Comparison of ENCODE assay signal across 8 cellular contexts in genomic region chr2:219543596-219544358, GRCh38.
DNase-seq lines count a peak whose midpoint lies in the region; ATAC-seq lines count a peak whose summit lies in the region.

Gene CHPF (minus strand): TSS chr2:219543809. CDS start chr2:219543538, 271 bp downstream.
Gene TMEM198 (plus strand): TSS chr2:219544028. CDS start chr2:219544728, 700 bp downstream.

- H3K4me2 ChIP-seq in BLaER1 treated with 17β-estradiol and CSF1 and Interleukin-3, amounts not matched to agents 10 nM and 100 nM = peak within 1 kb of the TSS; percentile 87 to 100 (median 97)

- DNase-seq in NCI-H69 (lab: John Stamatoyannopoulos, UW) (peak; percentile 97), cortex of kidney (lab: John Stamatoyannopoulos, UW) (peak; percentile 79), left kidney (ENCODE audit: low read depth, low spot score) (peak; percentile 100)
- DNase-seq in activated CD4-positive, alpha-beta T cell treated with anti-CD3 and anti-CD28 coated beads, Interleukin-2, amount 50 U/mL, for 1 hour = peak; percentile 92
- DNase-seq in stimulated activated CD4-positive, alpha-beta T cell treated with anti-CD3 and anti-CD28 coated beads, Interleukin-1b, Interleukin-23, amount 100 ng/mL, for 48 hours = peak; percentile 97

- H3K9ac ChIP-seq in BLaER1 treated with 17β-estradiol and CSF1 and Interleukin-3, amounts not matched to agents 10 nM and 100 nM = peak within 1 kb of the TSS; percentile 54 to 85 (median 75)

- H3K9me3 ChIP-seq in BLaER1 treated with 17β-estradiol and CSF1 and Interleukin-3, amounts not matched to agents 10 nM and 100 nM (replicated peaks in 1 of 11) = no peaks in the 10 kb centered on the region

- H3K4me3 ChIP-seq in BLaER1 treated with 17β-estradiol and CSF1 and Interleukin-3, amounts not matched to agents 10 nM and 100 nM = peak within 1 kb of the TSS; percentile 71 to 81 (median 77)

- H3K27ac ChIP-seq in BLaER1 treated with 17β-estradiol and CSF1 and Interleukin-3, amounts not matched to agents 10 nM and 100 nM = peak within 1 kb of the TSS in 10 of 11 experiments; percentile 6 to 66 (median 52); a peak in 16 of 22 replicates

- H3K36me3 ChIP-seq in BLaER1 treated with 17β-estradiol and CSF1 and Interleukin-3, amounts not matched to agents 10 nM and 100 nM = peaks cover 0 to 19% (median 8%) of the 10 kb centered on the region in 11 experiments; a peak in 7 of 22 replicates

- peaks cover 18 to 48% (median 32%) of the 10 kb centered on the region in 10 experiments for H3K4me1 ChIP-seq in BLaER1 treated with 17β-estradiol and CSF1 and Interleukin-3, amounts not matched to agents 10 nM and 100 nM

- peaks cover 0 to 69% (median 29%) of the 10 kb centered on the region in 11 experiments; a peak in 19 of 22 replicates for H4K20me1 ChIP-seq in BLaER1 treated with 17β-estradiol and CSF1 and Interleukin-3, amounts not matched to agents 10 nM and 100 nM

- peaks cover 22 to 40% (median 33%) of the 10 kb centered on the region in 11 experiments; a peak in 18 of 22 replicates for H3K27me3 ChIP-seq in BLaER1 treated with 17β-estradiol and CSF1 and Interleukin-3, amounts not matched to agents 10 nM and 100 nM

- ATAC-seq in GM19351 (IDR thresholded peaks at IDR 0.05; ENCODE audit: unreplicated experiment) = peak; percentile 75
- peak; percentile 70 for ATAC-seq in HG03520 (IDR thresholded peaks at IDR 0.05; ENCODE audit: unreplicated experiment)

Comparison
In these comparisons a context has a peak if more than half of its experiments do, and no peak if none do; other contexts are left out.
1. Peak in every context shown above with its lines: DNase-seq, ATAC-seq, H3K4me3 ChIP-seq and H3K27ac ChIP-seq.